1 cellular context compared by ENCODE assay signal in genomic region chr13:23579072-23579885, GRCh38.
TF ChIP-seq lines count a peak whose summit lies in the region.

No MANE protein-coding gene starts in this region.

TF ChIP-seq in HepG2, 621 proteins besides CTCF, POLR2A, EP300 and RAD21 (continued from another document and continues in another):
- TF ChIP-seq GPBP1L1 (CRISPR knock-in tag; IDR thresholded peaks at IDR 0.05) = no peak
- TF ChIP-seq, protein P1, sequence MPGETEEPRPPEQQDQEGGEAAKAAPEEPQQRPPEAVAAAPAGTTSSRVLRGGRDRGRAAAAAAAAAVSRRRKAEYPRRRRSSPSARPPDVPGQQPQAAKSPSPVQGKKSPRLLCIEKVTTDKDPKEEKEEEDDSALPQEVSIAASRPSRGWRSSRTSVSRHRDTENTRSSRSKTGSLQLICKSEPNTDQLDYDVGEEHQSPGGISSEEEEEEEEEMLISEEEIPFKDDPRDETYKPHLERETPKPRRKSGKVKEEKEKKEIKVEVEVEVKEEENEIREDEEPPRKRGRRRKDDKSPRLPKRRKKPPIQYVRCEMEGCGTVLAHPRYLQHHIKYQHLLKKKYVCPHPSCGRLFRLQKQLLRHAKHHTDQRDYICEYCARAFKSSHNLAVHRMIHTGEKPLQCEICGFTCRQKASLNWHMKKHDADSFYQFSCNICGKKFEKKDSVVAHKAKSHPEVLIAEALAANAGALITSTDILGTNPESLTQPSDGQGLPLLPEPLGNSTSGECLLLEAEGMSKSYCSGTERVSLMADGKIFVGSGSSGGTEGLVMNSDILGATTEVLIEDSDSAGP (CRISPR knock-in tag; IDR thresholded peaks at IDR 0.05; ENCODE audit: borderline replicate concordance) = peak; percentile 62; the same call in 1 of the 2 replicates
- TF ChIP-seq ZNF30 (CRISPR knock-in tag; IDR thresholded peaks at IDR 0.05) = no peak
- TF ChIP-seq ZNF264 (CRISPR knock-in tag; IDR thresholded peaks at IDR 0.05) = no peak; the same call in 1 of the 2 replicates
- no peak for TF ChIP-seq CENPBD1 (CRISPR knock-in tag; IDR thresholded peaks at IDR 0.05; ENCODE audit: borderline replicate concordance, low read depth)
- no peak for TF ChIP-seq GABPA (IDR thresholded peaks at IDR 0.05; ENCODE audit: low read depth, low read length)
- no peak for TF ChIP-seq GABPA (CRISPR knock-in tag; IDR thresholded peaks at IDR 0.05; ENCODE audit: low read depth)
- no peak for TF ChIP-seq GPN1 (CRISPR knock-in tag; IDR thresholded peaks at IDR 0.05; ENCODE audit: borderline replicate concordance)
- no peak for TF ChIP-seq RFXANK (CRISPR knock-in tag; IDR thresholded peaks at IDR 0.05)
- TF ChIP-seq TFDP2 (CRISPR knock-in tag; IDR thresholded peaks at IDR 0.05) = no peak; the same call in 1 of the 2 replicates
- no peak for TF ChIP-seq HIC2 (CRISPR knock-in tag; IDR thresholded peaks at IDR 0.05; ENCODE audit: low read depth)
- peak; percentile 14; the same call in 1 of the 2 replicates for TF ChIP-seq ZBTB34 (CRISPR knock-in tag; IDR thresholded peaks at IDR 0.05)
- TF ChIP-seq SP4 (CRISPR knock-in tag; IDR thresholded peaks at IDR 0.05) = peak; percentile 50
- no peak for TF ChIP-seq ZNF207 (IDR thresholded peaks at IDR 0.05; ENCODE audit: borderline replicate concordance)
- no peak for TF ChIP-seq ZFP1 (CRISPR knock-in tag; IDR thresholded peaks at IDR 0.05)
- TF ChIP-seq, protein P2, sequence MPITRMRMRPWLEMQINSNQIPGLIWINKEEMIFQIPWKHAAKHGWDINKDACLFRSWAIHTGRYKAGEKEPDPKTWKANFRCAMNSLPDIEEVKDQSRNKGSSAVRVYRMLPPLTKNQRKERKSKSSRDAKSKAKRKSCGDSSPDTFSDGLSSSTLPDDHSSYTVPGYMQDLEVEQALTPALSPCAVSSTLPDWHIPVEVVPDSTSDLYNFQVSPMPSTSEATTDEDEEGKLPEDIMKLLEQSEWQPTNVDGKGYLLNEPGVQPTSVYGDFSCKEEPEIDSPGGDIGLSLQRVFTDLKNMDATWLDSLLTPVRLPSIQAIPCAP (CRISPR knock-in tag; IDR thresholded peaks at IDR 0.05; ENCODE audit: low read depth) = no peak
- no peak; a peak in 1 of 4 replicates for TF ChIP-seq NR2F1 (CRISPR knock-in tag; IDR thresholded peaks at IDR 0.05)
- TF ChIP-seq SYNCRIP (IDR thresholded peaks at IDR 0.05; ENCODE audit: insufficient read depth, low read depth, low read length) = no peak
- no peak for TF ChIP-seq BRF2 (CRISPR knock-in tag; IDR thresholded peaks at IDR 0.05)
- no peak for TF ChIP-seq TCF12 (IDR thresholded peaks at IDR 0.05)
- no peak for TF ChIP-seq TCF12 (CRISPR knock-in tag; IDR thresholded peaks at IDR 0.05)
- TF ChIP-seq, protein P3, sequence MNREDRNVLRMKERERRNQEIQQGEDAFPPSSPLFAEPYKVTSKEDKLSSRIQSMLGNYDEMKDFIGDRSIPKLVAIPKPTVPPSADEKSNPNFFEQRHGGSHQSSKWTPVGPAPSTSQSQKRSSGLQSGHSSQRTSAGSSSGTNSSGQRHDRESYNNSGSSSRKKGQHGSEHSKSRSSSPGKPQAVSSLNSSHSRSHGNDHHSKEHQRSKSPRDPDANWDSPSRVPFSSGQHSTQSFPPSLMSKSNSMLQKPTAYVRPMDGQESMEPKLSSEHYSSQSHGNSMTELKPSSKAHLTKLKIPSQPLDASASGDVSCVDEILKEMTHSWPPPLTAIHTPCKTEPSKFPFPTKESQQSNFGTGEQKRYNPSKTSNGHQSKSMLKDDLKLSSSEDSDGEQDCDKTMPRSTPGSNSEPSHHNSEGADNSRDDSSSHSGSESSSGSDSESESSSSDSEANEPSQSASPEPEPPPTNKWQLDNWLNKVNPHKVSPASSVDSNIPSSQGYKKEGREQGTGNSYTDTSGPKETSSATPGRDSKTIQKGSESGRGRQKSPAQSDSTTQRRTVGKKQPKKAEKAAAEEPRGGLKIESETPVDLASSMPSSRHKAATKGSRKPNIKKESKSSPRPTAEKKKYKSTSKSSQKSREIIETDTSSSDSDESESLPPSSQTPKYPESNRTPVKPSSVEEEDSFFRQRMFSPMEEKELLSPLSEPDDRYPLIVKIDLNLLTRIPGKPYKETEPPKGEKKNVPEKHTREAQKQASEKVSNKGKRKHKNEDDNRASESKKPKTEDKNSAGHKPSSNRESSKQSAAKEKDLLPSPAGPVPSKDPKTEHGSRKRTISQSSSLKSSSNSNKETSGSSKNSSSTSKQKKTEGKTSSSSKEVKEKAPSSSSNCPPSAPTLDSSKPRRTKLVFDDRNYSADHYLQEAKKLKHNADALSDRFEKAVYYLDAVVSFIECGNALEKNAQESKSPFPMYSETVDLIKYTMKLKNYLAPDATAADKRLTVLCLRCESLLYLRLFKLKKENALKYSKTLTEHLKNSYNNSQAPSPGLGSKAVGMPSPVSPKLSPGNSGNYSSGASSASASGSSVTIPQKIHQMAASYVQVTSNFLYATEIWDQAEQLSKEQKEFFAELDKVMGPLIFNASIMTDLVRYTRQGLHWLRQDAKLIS (CRISPR knock-in tag; IDR thresholded peaks at IDR 0.05) = no peak
- no peak for TF ChIP-seq DNMT3B (CRISPR knock-in tag; conservative IDR thresholded peaks at IDR 0.05)
- peak; percentile 13; the same call in 1 of the 2 replicates for TF ChIP-seq HOXA3 (CRISPR knock-in tag; IDR thresholded peaks at IDR 0.05)
- 0 out of 2 replicates have a peak, but pooled peaks have one; percentile 32 for TF ChIP-seq SP2 (CRISPR knock-in tag; IDR thresholded peaks at IDR 0.05)
- 0 out of 2 replicates have a peak, but pooled peaks have one; percentile 49 for TF ChIP-seq ZNF224 (CRISPR knock-in tag; IDR thresholded peaks at IDR 0.05)
- TF ChIP-seq HOXA9 (CRISPR knock-in tag; IDR thresholded peaks at IDR 0.05; ENCODE audit: borderline replicate concordance) = peak; percentile 44; the same call in 1 of the 2 replicates
- no peak for TF ChIP-seq ZNF331 (CRISPR knock-in tag; IDR thresholded peaks at IDR 0.05)
- no peak for TF ChIP-seq KDM3A (CRISPR knock-in tag; IDR thresholded peaks at IDR 0.05; ENCODE audit: low read depth)
- TF ChIP-seq SPEN (CRISPR knock-in tag; IDR thresholded peaks at IDR 0.05; ENCODE audit: low read depth) = 0 out of 2 replicates have a peak, but pooled peaks have one; percentile 10
- no peak for TF ChIP-seq ETV6 (CRISPR knock-in tag; conservative IDR thresholded peaks at IDR 0.05)
- no peak for TF ChIP-seq SNAPC4 (CRISPR knock-in tag; IDR thresholded peaks at IDR 0.05)
- no peak for TF ChIP-seq MIER3 (CRISPR knock-in tag; IDR thresholded peaks at IDR 0.05; ENCODE audit: borderline replicate concordance)
- no peak for TF ChIP-seq RXRA (CRISPR knock-in tag; IDR thresholded peaks at IDR 0.05)
- no peak for TF ChIP-seq HINFP (CRISPR knock-in tag; IDR thresholded peaks at IDR 0.05; ENCODE audit: low read depth)
